ENCODE assay signal across 22 cellular contexts in the genomic region with DNA sequence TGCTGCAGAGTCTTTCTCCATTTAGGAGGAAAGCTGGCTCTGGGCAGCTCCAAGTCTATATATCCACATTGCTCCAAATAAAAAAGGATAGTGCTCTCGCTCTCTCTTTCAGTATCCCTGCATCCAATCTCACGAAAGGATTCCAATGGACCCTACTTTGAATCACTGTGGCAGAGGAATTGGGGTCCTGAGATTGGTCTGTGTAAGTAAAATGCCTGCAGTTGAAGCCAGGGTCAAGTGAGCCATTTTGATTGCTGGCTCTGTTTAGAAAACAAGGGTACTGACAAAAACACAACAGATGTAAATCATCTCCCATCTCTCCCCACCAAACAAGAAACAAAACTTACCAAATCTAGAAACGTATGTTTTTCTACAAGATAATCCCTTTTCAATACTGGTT. TPM values are rescaled to one million over a fixed set of nuclear protein-coding genes. Genes with fewer than 3 reads are reported as not detected.
"Had no signal": no experiment of that assay in that cellular context is flagged by ENCODE, and none has a peak within 500 bp of the region (broad histone marks: within the 10 kb centered on the region; RNA-seq: fewer than 3 reads in every experiment).

No MANE protein-coding gene starts in this region.

- H3K27me3 Mint-ChIP-seq: progenitor cell of endocrine pancreas had no signal

- H3K4me3 Mint-ChIP-seq: naive thymus-derived CD8-positive, alpha-beta T cell had no signal

- H3K27ac Mint-ChIP-seq: naive thymus-derived CD8-positive, alpha-beta T cell; progenitor cell of endocrine pancreas had no signal

- H3K27ac ChIP-seq: heart right ventricle, pancreas, testis, tibial nerve, upper lobe of right lung, vagina had no signal

- H3K27me3 ChIP-seq: heart right ventricle, pancreas, testis, tibial nerve, upper lobe of right lung, vagina had no signal

- H3K9me3 ChIP-seq: mucosa of descending colon, pancreas, testis, upper lobe of right lung, vagina had no signal

- H3K4me1 ChIP-seq: pancreas, testis, upper lobe of right lung, vagina had no signal

- ATAC-seq: esophagus mucosa; heart right ventricle; left lobe of liver; mucosa of descending colon; naive thymus-derived CD8-positive, alpha-beta T cell; pancreas; right cardiac atrium; stimulated activated naive CD8-positive, alpha-beta T cell treated with anti-CD3 and anti-CD28 coated beads, Interleukin-15, Interleukin-2, amounts not matched to agents 100 U/mL and 50 U/mL, for 24 hours; upper lobe of right lung had no signal

- FAIRE-seq: endometrium, frontal cortex, pancreas, small intestine had no signal

- H3K4me3 ChIP-seq: heart right ventricle, mucosa of descending colon, pancreas, testis, tibial nerve, upper lobe of right lung, vagina had no signal

- DNase-seq: effector memory CD4-positive, alpha-beta T cell; heart right ventricle; hypothalamus; islet precursor cell; mammary epithelial cell; mucosa of descending colon; naive thymus-derived CD8-positive, alpha-beta T cell; occipital lobe; pancreas; right cardiac atrium; small intestine; stimulated activated CD4-positive, alpha-beta T cell treated with anti-CD3 and anti-CD28 coated beads, Interleukin-12 subunit alpha, Interleukin-12 subunit beta, amount 100 ng/mL, for 4 hours; stimulated activated naive CD8-positive, alpha-beta T cell treated with anti-CD3 and anti-CD28 coated beads, Interleukin-15, Interleukin-2, amounts not matched to agents 100 U/mL and 50 U/mL, for 24 hours; testis; upper lobe of right lung had no signal

- H3K4me1 Mint-ChIP-seq: naive thymus-derived CD8-positive, alpha-beta T cell had no signal

- H3K36me3 ChIP-seq: heart right ventricle, pancreas, tibial nerve, upper lobe of right lung, vagina had no signal

RNA-seq across cellular contexts. Expression of gene RSPO3, which starts 45.5 kb away (rescaled TPM):
- total RNA-seq: mammary epithelial cell; naive thymus-derived CD8-positive, alpha-beta T cell had no signal
